8 cellular contexts compared by ENCODE assay signal in the genomic region with DNA sequence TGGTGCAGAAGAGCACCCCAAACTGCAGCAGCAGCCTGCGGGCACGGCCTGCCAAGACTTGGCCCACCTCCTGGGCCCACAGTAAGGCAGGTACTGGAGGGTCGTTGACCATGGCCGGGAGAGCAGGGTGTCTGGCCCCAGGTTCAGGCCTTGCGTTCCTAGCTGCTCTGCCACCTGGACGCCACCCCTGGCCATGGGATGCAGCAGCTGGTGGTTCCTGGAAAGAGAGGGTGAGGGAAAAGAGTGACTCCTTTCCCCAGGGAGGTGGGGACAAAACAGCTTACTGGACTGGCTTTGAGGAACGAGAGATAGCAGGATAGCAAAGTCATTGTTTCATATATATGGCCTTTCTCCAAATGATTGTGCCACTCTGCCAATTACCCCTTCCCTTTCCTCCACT.
DNase-seq lines count a peak whose midpoint lies in the region; FAIRE-seq and TF ChIP-seq lines count a peak whose summit lies in the region.

No MANE protein-coding gene starts in this region.

- H3K4me3 ChIP-seq in choroid plexus epithelial cell (ENCODE audit: low read depth, low read length): peak overlapping the region; percentile 82
- peak overlapping the region; percentile 43 to 88 for H3K4me3 ChIP-seq in muscle layer of colon (ENCODE audit: low read depth in 1 of 2, low read length in 2 of 2)

- H3K27me3 ChIP-seq in muscle layer of colon (ENCODE audit: control insufficient read depth in 1 of 2, insufficient read depth in 2 of 2, low read length in 2 of 2): no peaks in the 10 kb centered on the region

- H3K27ac ChIP-seq in muscle layer of colon (ENCODE audit: low read depth, low read length): peak overlapping the region; percentile 94

- H3K9me3 ChIP-seq in ES-I3 (ENCODE audit: control insufficient read depth, insufficient read depth, low read length) (no peaks in the 10 kb centered on the region), muscle layer of colon (ENCODE audit: low read length) (no peaks in the 10 kb centered on the region)

- peak overlapping the region; percentile 74; the same call in 1 of the 2 replicates for H3K9ac ChIP-seq in ES-I3 (ENCODE audit: low read depth, low read length)
- H3K9ac ChIP-seq in muscle layer of colon (ENCODE audit: low read length): peak overlapping the region; percentile 92

- FAIRE-seq in RCC 7860 (lab: Jason Lieb, UNC): no peak

- no peaks in the 10 kb centered on the region for H3K4me1 ChIP-seq in ES-I3 (ENCODE audit: insufficient read depth, low read length)
- H3K4me1 ChIP-seq in muscle layer of colon (ENCODE audit: insufficient read depth, low read length): peaks cover 35% of the 10 kb centered on the region

- H3K36me3 ChIP-seq in ES-I3 (ENCODE audit: insufficient read depth, low read length) (no peaks in the 10 kb centered on the region), muscle layer of colon (ENCODE audit: insufficient read depth, low read length) (no peaks in the 10 kb centered on the region)

- in situ Hi-C loops in ACHN (cut with HindIII; ENCODE audit: low pct_ligation_motif_present, low pct_unique_long_range_greater_than_20kb, low sequenced_read_pairs): no loop called here

- TF ChIP-seq CTCF in choroid plexus epithelial cell (conservative IDR thresholded peaks at IDR 0.05; ENCODE audit: low read depth, low read length): no peak

- DNase-seq in NCI-H510A (lab: John Stamatoyannopoulos, UW) (peak; percentile 18), choroid plexus epithelial cell (ENCODE audit: low read depth) (no peak), cerebellar nuclear complex (lab: John Stamatoyannopoulos, UW) (no peak), Kasumi-1 (lab: John Stamatoyannopoulos, UW) (no peak), RCC 7860 (ENCODE audit: low spot score) (no peak), ACHN (no peak)
